Comparison of ENCODE assay signal across 8 cellular contexts in the genomic region with DNA sequence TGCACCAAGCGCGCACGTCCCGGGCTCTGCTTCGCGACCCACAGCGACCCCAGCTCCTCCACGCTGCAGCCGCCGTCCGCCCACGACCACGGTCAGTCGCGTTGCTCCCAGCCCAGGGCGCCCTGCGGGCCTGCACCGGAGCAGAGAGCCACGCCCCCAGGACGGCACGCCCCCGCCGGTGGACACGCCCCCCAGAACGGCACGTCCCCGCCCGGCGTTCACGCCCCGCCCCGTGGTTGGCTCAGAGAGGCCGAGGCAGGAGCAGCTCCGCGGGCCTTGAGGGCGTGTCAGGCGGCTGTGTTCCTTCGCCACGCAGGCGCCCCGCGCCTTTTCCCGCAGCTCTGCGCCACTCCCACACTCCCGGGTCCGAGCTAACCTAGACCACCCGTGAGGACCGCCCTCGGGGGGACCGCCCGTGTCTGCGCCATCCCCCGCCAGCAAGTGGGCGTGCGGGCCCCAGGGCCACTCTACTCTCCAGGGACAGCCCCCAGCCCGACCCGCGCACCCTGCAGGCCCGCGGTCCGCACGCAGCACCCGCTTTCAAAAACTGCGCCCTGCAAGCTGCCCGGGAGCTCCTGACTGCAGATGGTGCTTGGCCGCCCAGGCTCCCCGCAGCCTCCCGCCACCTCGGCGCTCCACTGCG. TPM values are rescaled to one million over a fixed set of nuclear protein-coding genes. Genes with fewer than 3 reads are reported as not detected.
DNase-seq lines count a peak whose midpoint lies in the region; ATAC-seq and TF ChIP-seq lines count a peak whose summit lies in the region.

A gene with protein sequence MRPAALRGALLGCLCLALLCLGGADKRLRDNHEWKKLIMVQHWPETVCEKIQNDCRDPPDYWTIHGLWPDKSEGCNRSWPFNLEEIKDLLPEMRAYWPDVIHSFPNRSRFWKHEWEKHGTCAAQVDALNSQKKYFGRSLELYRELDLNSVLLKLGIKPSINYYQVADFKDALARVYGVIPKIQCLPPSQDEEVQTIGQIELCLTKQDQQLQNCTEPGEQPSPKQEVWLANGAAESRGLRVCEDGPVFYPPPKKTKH (minus strand): TSS at position 107 of the 643 bp plus-strand sequence. CDS start 368 bp downstream, outside the sequence.

- intact Hi-C loops in cardiac septum (cut with DNase I) (no loop called here), posterior cingulate gyrus (cut with DNase I) (loop anchor here (5.0 kb wide), 1 partner anchor 41 kb away; the partner anchor contains the start of gene CEP43)

- H3K27me3 Mint-ChIP-seq in T-cell = no peaks in the 10 kb centered on the region
- peaks cover 5% of the 10 kb centered on the region for H3K27me3 Mint-ChIP-seq in type B pancreatic cell

- peak within 1 kb of the TSS; percentile 91 for H3K4me3 ChIP-seq in GM12865 (ENCODE audit: low read depth, low read length)

- ATAC-seq in HG02678 (IDR thresholded peaks at IDR 0.05; ENCODE audit: unreplicated experiment) = peak; percentile 68
- peak; percentile 82 to 89 (median 86) for ATAC-seq in T-cell (replicated peaks in 1 of 4)

- CTCF ChIA-PET in T-cell (lab: Charles Lee) = interaction anchor here (0.9 to 1.6 kb wide), 6 partner anchors 9 to 34 kb away, joined by 3 to 10 read pairs (median 4); no protein-coding TSS in a partner anchor

- no peak within 1 kb of the TSS for H3K27ac ChIP-seq in adipose tissue (ENCODE audit: low read depth, low read length)

- peak within 1 kb of the TSS; percentile 99 for H3K27ac Mint-ChIP-seq in T-cell
- peak within 1 kb of the TSS; percentile 65 for H3K27ac Mint-ChIP-seq in type B pancreatic cell

- DNase-seq in GM12865 (ENCODE audit: low read depth) (peak; percentile 96), NCI-H128 (lab: John Stamatoyannopoulos, UW; ENCODE audit: unreplicated experiment) (peak; percentile 70), T-cell (peak; percentile 91 to 100 (median 98)), cardiac septum (ENCODE audit: low spot score) (peak; percentile 100), posterior cingulate gyrus (peak; percentile 89 to 99 (median 94)), type B pancreatic cell (ENCODE audit: extremely low spot score, unreplicated experiment) (peak; percentile 99)

- POLR2A ChIA-PET in T-cell (lab: Charles Lee) = interaction anchor here (0.5 to 1.5 kb wide), 10 partner anchors 8 to 88 kb away, joined by 3 to 5 read pairs (median 4); no protein-coding TSS in a partner anchor

- H3K4me3 Mint-ChIP-seq in T-cell (peak within 1 kb of the TSS; percentile 92), type B pancreatic cell (peak within 1 kb of the TSS; percentile 90)

- H3K36me3 Mint-ChIP-seq in T-cell = peaks cover 15% of the 10 kb centered on the region
- no peaks in the 10 kb centered on the region for H3K36me3 Mint-ChIP-seq in type B pancreatic cell

- H3K9me3 Mint-ChIP-seq in T-cell (no peaks in the 10 kb centered on the region), type B pancreatic cell (no peaks in the 10 kb centered on the region)

- WGBS in adipose tissue, 3 donors = 0 to 1% (median 0%) methylated on average over 52 to 71 of the region's 71 CpGs

- TF ChIP-seq CTCF in GM12865 (IDR thresholded peaks at IDR 0.05; ENCODE audit: insufficient read depth, low read depth, low read length, missing control alignments) (no peak), type B pancreatic cell (conservative IDR thresholded peaks at IDR 0.05) (no peak)

- H3K4me1 Mint-ChIP-seq in T-cell (peaks cover 68 to 77% (median 76%) of the 10 kb centered on the region in 3 donors), type B pancreatic cell (ENCODE audit: unreplicated experiment) (peaks cover 39% of the 10 kb centered on the region)

RNA-seq across cellular contexts. Expression of the gene that starts here (rescaled TPM):
- total RNA-seq in T-cell = 100 to 1,000 TPM; 121 to 275 (median 252) TPM
- 10 to 100 TPM; 20.5 to 36.9 (median 34.4) TPM for polyA plus RNA-seq in adipose tissue
- 9.1 TPM for total RNA-seq in cardiac septum
- total RNA-seq in type B pancreatic cell (ENCODE audit: low replicate concordance) = 32.3 and 45.5 TPM in 2 replicates
